26 cellular contexts compared by ENCODE assay signal in genomic region chr3:170500462-170500861, GRCh38.
A peak's percentile ranks its signal among the peaks of the same experiment; 100 is the strongest.
DNase-seq lines count a peak whose midpoint lies in the region; ATAC-seq, FAIRE-seq and TF ChIP-seq lines count a peak whose summit lies in the region.
"Had no signal": no experiment of that assay in that cellular context is flagged by ENCODE, and none has a peak within 500 bp of the region (broad histone marks: within the 10 kb centered on the region; RNA-seq: fewer than 3 reads in every experiment).

No MANE protein-coding gene starts in this region.

- H3K4me3 Mint-ChIP-seq in nephron, result no peak overlapping the region
- no peak overlapping the region for H3K4me3 Mint-ChIP-seq in activated T-helper 2 cell treated with anti-CD3 and anti-CD28 coated beads, Interferon-gamma antibody, Interleukin-2, Interleukin-4, amounts not matched to agents 10 μg/mL and 5 μg/mL and 100 μg/mL, durations not matched to agents 14 hours and 24 hours and 36 hours (ENCODE audit: low read depth)
- H3K4me3 Mint-ChIP-seq: CD14-positive monocyte; CD4-positive, alpha-beta memory T cell; CD4-positive, CD25-positive, alpha-beta regulatory T cell; CD8-positive, alpha-beta memory T cell had no signal

- H3K9me1 ChIP-seq in K562 (ENCODE audit: control insufficient read depth, insufficient read depth, low read length), result no peaks in the 10 kb centered on the region

- DNase-seq in HepG2 (ENCODE audit: low spot score) (no peak), right lobe of liver (no peak), K562 (ENCODE audit: extremely low read depth in 1 of 4, low spot score in 3 of 4) (no peak), NOMO-1 treated with DMSO at 0.1 percent for 48 hours (lab: John Stamatoyannopoulos, UW; ENCODE audit: unreplicated experiment) (no peak)
- no peak for DNase-seq in activated T-helper 2 cell treated with anti-CD3 and anti-CD28 coated beads, Interferon-gamma antibody, Interleukin-2, Interleukin-4, amounts not matched to agents 10 μg/mL and 5 μg/mL and 100 μg/mL, durations not matched to agents 14 hours and 24 hours and 36 hours (ENCODE audit: low spot score)
- DNase-seq: ACHN; BE2C; C1 segment of cervical spinal cord; CD4-positive, alpha-beta memory T cell; CD4-positive, CD25-positive, alpha-beta regulatory T cell; CD8-positive, alpha-beta memory T cell; COR-L47; DMS 273 treated with DMSO at 0.1 percent for 48 hours; DMS153; DMS53; DMS79; DND-41; EL; GDM1 had no signal

- peaks cover 2% of the 10 kb centered on the region for H3K9me3 Mint-ChIP-seq in nephron
- no peaks in the 10 kb centered on the region for H3K9me3 Mint-ChIP-seq in activated T-helper 2 cell treated with anti-CD3 and anti-CD28 coated beads, Interferon-gamma antibody, Interleukin-2, Interleukin-4, amounts not matched to agents 10 μg/mL and 5 μg/mL and 100 μg/mL, durations not matched to agents 14 hours and 24 hours and 36 hours
- H3K9me3 Mint-ChIP-seq: CD4-positive, alpha-beta memory T cell; CD4-positive, CD25-positive, alpha-beta regulatory T cell; CD8-positive, alpha-beta memory T cell had no signal

- FAIRE-seq in HepG2 (lab: Jason Lieb, UNC), result no peak
- no peak for FAIRE-seq in K562 (lab: Jason Lieb, UNC)
- FAIRE-seq: GM12878, GM12892, GM18507, GM19239 had no signal

- CTCF ChIA-PET in HepG2 (lab: Yijun Ruan, JAX; ENCODE audit: low intra/inter-chr PET ratio, low total read pairs), result interaction anchor here (1.9 kb wide), 1 partner anchor 87 kb away, joined by 16 read pairs; no protein-coding TSS in a partner anchor
- CTCF ChIA-PET in K562 (lab: Yijun Ruan, JAX; ENCODE audit: low intra/inter-chr PET ratio), result no interaction called here

- H3K9me3 ChIP-seq in HepG2 (ENCODE audit: low read length) (no peaks in the 10 kb centered on the region), right lobe of liver (no peaks in the 10 kb centered on the region), K562 (replicated peaks; ENCODE audit: control insufficient read depth, insufficient read depth, low read depth, low read length) (no peaks in the 10 kb centered on the region)
- H3K9me3 ChIP-seq: BE2C, BLaER1 had no signal

- TF ChIP-seq RAD21 in HepG2 (CRISPR knock-in tag; IDR thresholded peaks at IDR 0.05) (no peak), K562 (CRISPR knock-in tag; conservative IDR thresholded peaks at IDR 0.05 in 1 of 2, IDR thresholded peaks at IDR 0.05 in 1 of 2) (no peak)

- TF ChIP-seq CTCF in HepG2 (CRISPR knock-in tag; IDR thresholded peaks at IDR 0.05), result no peak
- no peak for TF ChIP-seq CTCF in right lobe of liver (IDR thresholded peaks at IDR 0.05)
- TF ChIP-seq CTCF in K562 (IDR thresholded peaks at IDR 0.05 in 2 of 3, conservative IDR thresholded peaks at IDR 0.05 in 1 of 3; ENCODE audit: insufficient read depth in 2 of 3, low read depth in 1 of 3, low read length in 3 of 3), result no peak
- TF ChIP-seq CTCF in nephron (IDR thresholded peaks at IDR 0.05; ENCODE audit: unreplicated experiment in 3 of 3), result no peak

- ATAC-seq in HepG2 (no peak), right lobe of liver (no peak), K562 (no peak)

- H3K4me3 ChIP-seq in HepG2 (replicated peaks in 1 of 3; ENCODE audit: insufficient read depth in 1 of 3, low read depth in 2 of 3, low read length in 3 of 3), result no peak overlapping the region
- H3K4me3 ChIP-seq in right lobe of liver, result no peak overlapping the region
- no peak overlapping the region for H3K4me3 ChIP-seq in K562
- H3K4me3 ChIP-seq: BLaER1, GM12878 had no signal

- intact Hi-C loops in HepG2 (cut with micrococcal nuclease; ENCODE audit: unreplicated experiment), result no loop called here
- intact Hi-C loops in right lobe of liver (cut with DNase I), result no loop called here
- intact Hi-C loops in K562 (cut with micrococcal nuclease), result no loop called here
- intact Hi-C loops in activated T-helper 2 cell treated with anti-CD3 and anti-CD28 coated beads, Interferon-gamma antibody, Interleukin-2, Interleukin-4, amounts not matched to agents 10 μg/mL and 5 μg/mL and 100 μg/mL, durations not matched to agents 14 hours and 24 hours and 36 hours (cut with micrococcal nuclease), result no loop called here

- H3K27ac ChIP-seq in HepG2 (ENCODE audit: extremely low read length, insufficient read depth, low read length) (no peak overlapping the region), right lobe of liver (no peak overlapping the region), K562 (ENCODE audit: extremely low read depth, low read depth, low read length) (no peak overlapping the region)
- H3K27ac ChIP-seq: BLaER1 had no signal

- H3K27me3 ChIP-seq in HepG2 (ENCODE audit: control insufficient read depth in 1 of 2, insufficient read depth in 2 of 2, low read length in 2 of 2), result no peaks in the 10 kb centered on the region
- no peaks in the 10 kb centered on the region for H3K27me3 ChIP-seq in right lobe of liver
- no peaks in the 10 kb centered on the region; a peak in 1 of 5 replicates for H3K27me3 ChIP-seq in K562 (ENCODE audit: control insufficient read depth in 2 of 2, insufficient read depth in 2 of 2, low read length in 2 of 2)
- H3K27me3 ChIP-seq: BE2C, BLaER1 had no signal

- POLR2A ChIA-PET in HepG2 (lab: Yijun Ruan, JAX) (interaction anchor here (1.3 kb wide), 1 partner anchor 369 kb away, joined by 3 read pairs; the partner anchor contains the start of gene RPL22L1), K562 (lab: Yijun Ruan, JAX) (no interaction called here)

- H3K36me3 Mint-ChIP-seq in nephron (ENCODE audit: low read depth), result no peaks in the 10 kb centered on the region
- no peaks in the 10 kb centered on the region for H3K36me3 Mint-ChIP-seq in activated T-helper 2 cell treated with anti-CD3 and anti-CD28 coated beads, Interferon-gamma antibody, Interleukin-2, Interleukin-4, amounts not matched to agents 10 μg/mL and 5 μg/mL and 100 μg/mL, durations not matched to agents 14 hours and 24 hours and 36 hours (ENCODE audit: low read depth)
- H3K36me3 Mint-ChIP-seq: CD14-positive monocyte; CD4-positive, alpha-beta memory T cell; CD4-positive, CD25-positive, alpha-beta regulatory T cell; CD8-positive, alpha-beta memory T cell had no signal

- no peak for TF ChIP-seq EP300 in HepG2 (IDR thresholded peaks at IDR 0.05; ENCODE audit: low read depth in 2 of 2, low read length in 2 of 2)
- TF ChIP-seq EP300 in HepG2 (CRISPR knock-in tag; IDR thresholded peaks at IDR 0.05; ENCODE audit: borderline replicate concordance), result no peak
- no peak for TF ChIP-seq EP300 in K562 (IDR thresholded peaks at IDR 0.05; ENCODE audit: low read length)

- H3K36me3 ChIP-seq in HepG2 (replicated peaks in 1 of 2; ENCODE audit: control insufficient read depth in 1 of 2, insufficient read depth in 2 of 2, low read length in 2 of 2), result no peaks in the 10 kb centered on the region
- no peaks in the 10 kb centered on the region for H3K36me3 ChIP-seq in right lobe of liver
- H3K36me3 ChIP-seq in K562 (ENCODE audit: control insufficient read depth, insufficient read depth, low read length), result no peaks in the 10 kb centered on the region
- H3K36me3 ChIP-seq: BLaER1 had no signal

- in situ Hi-C loops in HepG2 (cut with HindIII; ENCODE audit: extremely low pct_ligation_motif_present, low pct_unique_long_range_greater_than_20kb), result no loop called here
- in situ Hi-C loops in K562 (cut with MboI), result no loop called here

- no peak overlapping the region for H3K4me2 ChIP-seq in HepG2 (ENCODE audit: low read depth, low read length)
- no peak overlapping the region for H3K4me2 ChIP-seq in K562 (ENCODE audit: insufficient read depth, low read length)
- H3K4me2 ChIP-seq: BLaER1 had no signal

- H3K27ac Mint-ChIP-seq in nephron, result peak overlapping the region in 2 of 3 experiments; percentile 66 to 73
- no peak overlapping the region for H3K27ac Mint-ChIP-seq in activated T-helper 2 cell treated with anti-CD3 and anti-CD28 coated beads, Interferon-gamma antibody, Interleukin-2, Interleukin-4, amounts not matched to agents 10 μg/mL and 5 μg/mL and 100 μg/mL, durations not matched to agents 14 hours and 24 hours and 36 hours
- H3K27ac Mint-ChIP-seq: CD14-positive monocyte; CD4-positive, alpha-beta memory T cell; CD4-positive, CD25-positive, alpha-beta regulatory T cell; CD8-positive, alpha-beta memory T cell had no signal

- peaks cover 15% of the 10 kb centered on the region for H3K27me3 Mint-ChIP-seq in nephron (ENCODE audit: low read depth)
- H3K27me3 Mint-ChIP-seq in activated T-helper 2 cell treated with anti-CD3 and anti-CD28 coated beads, Interferon-gamma antibody, Interleukin-2, Interleukin-4, amounts not matched to agents 10 μg/mL and 5 μg/mL and 100 μg/mL, durations not matched to agents 14 hours and 24 hours and 36 hours (ENCODE audit: low read depth), result peaks cover 13% of the 10 kb centered on the region

- H4K20me1 ChIP-seq in HepG2 (ENCODE audit: insufficient read depth, low read length) (no peaks in the 10 kb centered on the region), K562 (replicated peaks; ENCODE audit: control insufficient read depth, insufficient read depth, low read length) (no peaks in the 10 kb centered on the region)
- H4K20me1 ChIP-seq: BLaER1 had no signal

- BruUV-seq in HepG2 (replicated peaks; lab: Mats Ljungman, UMichigan) (no TSS peak), K562 (replicated peaks; lab: Mats Ljungman, UMichigan) (no TSS peak)

- no peak for TF ChIP-seq POLR2A in HepG2 (IDR thresholded peaks at IDR 0.05; ENCODE audit: insufficient read depth in 1 of 2, low read depth in 2 of 2, low read length in 2 of 2)
- no peak for TF ChIP-seq POLR2A in right lobe of liver (IDR thresholded peaks at IDR 0.05)
- TF ChIP-seq POLR2A in K562 (conservative IDR thresholded peaks at IDR 0.05), result no peak

- H3K79me2 ChIP-seq in HepG2 (ENCODE audit: insufficient read depth, low read length) (no peaks in the 10 kb centered on the region), K562 (ENCODE audit: control insufficient read depth, insufficient read depth, low read length) (no peaks in the 10 kb centered on the region)

- H3K9ac ChIP-seq in HepG2 (ENCODE audit: insufficient read depth, low read depth, low read length), result no peak overlapping the region
- no peak overlapping the region for H3K9ac ChIP-seq in K562 (ENCODE audit: insufficient read depth in 1 of 2, low read depth in 2 of 2, low read length in 2 of 2)
- H3K9ac ChIP-seq: BLaER1 had no signal

- peaks cover 23% of the 10 kb centered on the region for H3K4me1 ChIP-seq in HepG2 (ENCODE audit: insufficient read depth, low read length)
- no peaks in the 10 kb centered on the region for H3K4me1 ChIP-seq in right lobe of liver
- H3K4me1 ChIP-seq in K562 (replicated peaks in 1 of 2; ENCODE audit: control insufficient read depth in 2 of 2, insufficient read depth in 2 of 2, low read length in 2 of 2), result peaks cover 0 to 10% of the 10 kb centered on the region in 2 experiments; a peak in 2 of 5 replicates
- H3K4me1 ChIP-seq: BE2C, BLaER1 had no signal

- WGBS in HepG2 (ENCODE audit: low lambda C conversion rate), result 66% methylated on average over 2 of the region's 2 CpGs
- 91% methylated on average over 2 of the region's 2 CpGs for WGBS in right lobe of liver (ENCODE audit: insufficient coverage, low coverage, low lambda C conversion rate, missing lambda C conversion rate)
- 30% methylated on average over 2 of the region's 2 CpGs for WGBS in K562 (ENCODE audit: insufficient coverage, low coverage, missing lambda C conversion rate)

- no peak overlapping the region for H2AFZ ChIP-seq in HepG2 (ENCODE audit: low read length)
- H2AFZ ChIP-seq in K562 (ENCODE audit: low read depth, low read length), result no peak overlapping the region

- H3K4me1 Mint-ChIP-seq in nephron, result peaks cover 46% of the 10 kb centered on the region
- no peaks in the 10 kb centered on the region for H3K4me1 Mint-ChIP-seq in activated T-helper 2 cell treated with anti-CD3 and anti-CD28 coated beads, Interferon-gamma antibody, Interleukin-2, Interleukin-4, amounts not matched to agents 10 μg/mL and 5 μg/mL and 100 μg/mL, durations not matched to agents 14 hours and 24 hours and 36 hours (ENCODE audit: low read depth)
- H3K4me1 Mint-ChIP-seq: CD14-positive monocyte; CD4-positive, alpha-beta memory T cell; CD4-positive, CD25-positive, alpha-beta regulatory T cell; CD8-positive, alpha-beta memory T cell had no signal

Comparison
In these comparisons a context has a peak if more than half of its experiments do, and no peak if none do; other contexts are left out.
1. Of the 241 proteins assayed by ChIP-seq in both HepG2 and K562: peak only in HepG2: none; only in K562: MAFG; in both: MAFF and MAFK; in neither: 238.